In the genomic region with DNA sequence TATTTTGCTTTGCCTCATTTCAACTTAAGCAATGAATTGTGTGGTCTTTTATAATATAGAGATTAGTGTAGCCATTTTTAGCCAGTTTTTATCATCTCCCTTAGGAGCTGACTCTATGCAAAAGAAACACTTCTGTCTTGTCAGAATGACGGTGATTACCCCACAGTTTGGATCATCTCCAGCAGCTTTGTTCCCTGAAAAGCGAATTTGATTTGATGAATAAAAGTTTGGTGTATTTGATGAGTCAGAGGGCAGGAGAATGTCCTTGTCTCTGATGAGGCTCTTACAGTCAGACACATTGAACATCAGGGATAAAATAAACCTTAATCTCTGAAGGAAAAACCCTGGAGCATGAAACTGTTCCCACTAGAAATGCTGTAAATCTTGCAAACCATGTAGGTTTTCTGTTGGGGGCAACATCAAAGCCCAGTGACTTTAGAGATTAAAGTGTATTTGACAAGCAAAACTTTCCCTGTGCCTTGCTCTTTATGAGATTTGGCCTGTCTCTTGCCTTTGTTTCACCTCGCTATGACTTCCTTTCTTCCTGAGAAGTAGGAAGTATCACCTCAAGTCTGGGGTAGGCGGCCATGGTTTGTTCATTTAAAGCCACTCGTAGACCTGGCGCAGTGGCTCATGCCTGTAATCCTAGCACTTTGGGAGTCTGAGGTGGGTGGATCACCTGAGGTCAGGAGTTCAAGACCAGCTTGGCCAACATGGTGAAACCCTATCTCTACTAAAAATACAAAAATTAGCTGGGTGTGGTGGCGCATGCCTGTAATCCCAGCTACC, we compare ENCODE assay signal across 10 cellular contexts.
A peak's percentile ranks its signal among the peaks of the same experiment; 100 is the strongest.
DNase-seq lines count a peak whose midpoint lies in the region; ATAC-seq and TF ChIP-seq lines count a peak whose summit lies in the region.
"Had no signal": no experiment of that assay in that cellular context is flagged by ENCODE, and none has a peak within 500 bp of the region (broad histone marks: within the 10 kb centered on the region; RNA-seq: fewer than 3 reads in every experiment).

No MANE protein-coding gene starts in this region.

- no peaks in the 10 kb centered on the region for H3K27me3 Mint-ChIP-seq in activated CD4-positive, alpha-beta T cell treated with anti-CD3 and anti-CD28 coated beads for 36 hours
- H3K27me3 Mint-ChIP-seq in T-cell: no peaks in the 10 kb centered on the region
- no peaks in the 10 kb centered on the region for H3K27me3 Mint-ChIP-seq in stimulated activated memory B cell treated with anti-CD40 and anti-IgM and Interleukin-4, amounts not matched to agents 10 μg/mL and 1 μg/mL and 100 μg/mL, for 72 hours

- no peaks in the 10 kb centered on the region for H3K9me3 Mint-ChIP-seq in activated CD4-positive, alpha-beta T cell treated with anti-CD3 and anti-CD28 coated beads for 36 hours (ENCODE audit: low read depth)
- no peaks in the 10 kb centered on the region for H3K9me3 Mint-ChIP-seq in T-cell
- H3K9me3 Mint-ChIP-seq in stimulated activated memory B cell treated with anti-CD40 and anti-IgM and Interleukin-4, amounts not matched to agents 10 μg/mL and 1 μg/mL and 100 μg/mL, for 72 hours: no peaks in the 10 kb centered on the region
- H3K9me3 Mint-ChIP-seq: GM23338 had no signal

- no peak overlapping the region for H3K4me3 ChIP-seq in fibroblast of villous mesenchyme (ENCODE audit: low read depth, low read length)
- H3K4me3 ChIP-seq: GM23338 had no signal

- peaks cover 3% of the 10 kb centered on the region for H3K36me3 Mint-ChIP-seq in activated CD4-positive, alpha-beta T cell treated with anti-CD3 and anti-CD28 coated beads for 36 hours (ENCODE audit: low read depth)
- peaks cover 28% of the 10 kb centered on the region for H3K36me3 Mint-ChIP-seq in T-cell
- peaks cover 25% of the 10 kb centered on the region for H3K36me3 Mint-ChIP-seq in stimulated activated memory B cell treated with anti-CD40 and anti-IgM and Interleukin-4, amounts not matched to agents 10 μg/mL and 1 μg/mL and 100 μg/mL, for 72 hours

- H3K4me1 Mint-ChIP-seq in activated CD4-positive, alpha-beta T cell treated with anti-CD3 and anti-CD28 coated beads for 36 hours: peaks cover 29% of the 10 kb centered on the region
- peaks cover 4 to 15% (median 5%) of the 10 kb centered on the region in 3 donors for H3K4me1 Mint-ChIP-seq in T-cell
- H3K4me1 Mint-ChIP-seq in stimulated activated memory B cell treated with anti-CD40 and anti-IgM and Interleukin-4, amounts not matched to agents 10 μg/mL and 1 μg/mL and 100 μg/mL, for 72 hours: no peaks in the 10 kb centered on the region

- peak; percentile 33 for DNase-seq in activated CD4-positive, alpha-beta T cell treated with anti-CD3 and anti-CD28 coated beads for 36 hours
- no peak for DNase-seq in activated CD4-positive, alpha-beta T cell treated with anti-CD3 and anti-CD28 coated beads for 4 hours
- DNase-seq in T-cell: peak in 1 of 34 experiments; percentile 12
- peak; percentile 89 for DNase-seq in fibroblast of villous mesenchyme (ENCODE audit: low read depth)
- peak; percentile 4 to 13 for DNase-seq in stimulated activated CD8-positive, alpha-beta memory T cell treated with anti-CD3 and anti-CD28 coated beads, Interleukin-15, amount 100 ng/mL, for 48 hours (ENCODE audit: low read depth in 2 of 2)
- DNase-seq in NCI-H187 (lab: John Stamatoyannopoulos, UW): no peak
- DNase-seq: cortex of kidney had no signal

- CTCF ChIA-PET in activated CD4-positive, alpha-beta T cell treated with anti-CD3 and anti-CD28 coated beads for 36 hours (lab: Charles Lee): interaction anchor here (1.0 kb wide), 1 partner anchor 363 kb away, joined by 3 read pairs; no protein-coding TSS in a partner anchor
- CTCF ChIA-PET in T-cell (lab: Charles Lee): interaction anchor here in 1 of 2 donors (0.8 kb wide), 1 partner anchor 32 kb away, joined by 3 read pairs; no protein-coding TSS in a partner anchor

- intact Hi-C loops in activated CD4-positive, alpha-beta T cell treated with anti-CD3 and anti-CD28 coated beads for 36 hours (cut with DNase I, micrococcal nuclease): loop anchor here in 1 of 2 experiments (2.0 kb wide), 1 partner anchor 48 kb away; no protein-coding TSS in a partner anchor

- no peak for TF ChIP-seq CTCF in fibroblast of villous mesenchyme (IDR thresholded peaks at IDR 0.05; ENCODE audit: insufficient read depth, low read depth, low read length)

- ATAC-seq in activated CD4-positive, alpha-beta T cell treated with anti-CD3 and anti-CD28 coated beads for 36 hours: no peak
- no peak for ATAC-seq in T-cell (replicated peaks in 1 of 4)
- ATAC-seq in stimulated activated memory B cell treated with anti-CD40 and anti-IgM and Interleukin-4, amounts not matched to agents 10 μg/mL and 1 μg/mL and 100 μg/mL, for 72 hours: no peak
- no peak for ATAC-seq in GM19463 (IDR thresholded peaks at IDR 0.05; ENCODE audit: unreplicated experiment)
- ATAC-seq: GM23338 had no signal

- H3K4me3 Mint-ChIP-seq in activated CD4-positive, alpha-beta T cell treated with anti-CD3 and anti-CD28 coated beads for 36 hours: no peak overlapping the region
- H3K4me3 Mint-ChIP-seq in T-cell: peak overlapping the region in 1 of 3 donors; percentile 40
- no peak overlapping the region for H3K4me3 Mint-ChIP-seq in stimulated activated memory B cell treated with anti-CD40 and anti-IgM and Interleukin-4, amounts not matched to agents 10 μg/mL and 1 μg/mL and 100 μg/mL, for 72 hours
- H3K4me3 Mint-ChIP-seq: GM23338 had no signal

- peak overlapping the region; percentile 68 for H3K27ac Mint-ChIP-seq in activated CD4-positive, alpha-beta T cell treated with anti-CD3 and anti-CD28 coated beads for 36 hours
- H3K27ac Mint-ChIP-seq in T-cell: peak overlapping the region; percentile 11 to 54
- H3K27ac Mint-ChIP-seq in stimulated activated memory B cell treated with anti-CD40 and anti-IgM and Interleukin-4, amounts not matched to agents 10 μg/mL and 1 μg/mL and 100 μg/mL, for 72 hours: no peak overlapping the region
- H3K27ac Mint-ChIP-seq: GM23338 had no signal

- POLR2A ChIA-PET in activated CD4-positive, alpha-beta T cell treated with anti-CD3 and anti-CD28 coated beads for 36 hours (lab: Charles Lee): no interaction called here
- POLR2A ChIA-PET in T-cell (lab: Charles Lee): interaction anchor here in 1 of 2 donors (0.6 kb wide), 1 partner anchor 101 kb away, joined by 5 read pairs; no protein-coding TSS in a partner anchor

Comparison
In these comparisons a context has a peak if more than half of its experiments do, and no peak if none do; other contexts are left out.
1. DNase-seq: peak in activated CD4-positive, alpha-beta T cell treated with anti-CD3 and anti-CD28 coated beads for 36 hours (single experiment), fibroblast of villous mesenchyme (single experiment) and stimulated activated CD8-positive, alpha-beta memory T cell treated with anti-CD3 and anti-CD28 coated beads, Interleukin-15, amount 100 ng/mL, for 48 hours (2 of 2); none in activated CD4-positive, alpha-beta T cell treated with anti-CD3 and anti-CD28 coated beads for 4 hours (0 of 2) and NCI-H187 (0 of 2).